12 cellular contexts compared by ENCODE assay signal in the genomic region with DNA sequence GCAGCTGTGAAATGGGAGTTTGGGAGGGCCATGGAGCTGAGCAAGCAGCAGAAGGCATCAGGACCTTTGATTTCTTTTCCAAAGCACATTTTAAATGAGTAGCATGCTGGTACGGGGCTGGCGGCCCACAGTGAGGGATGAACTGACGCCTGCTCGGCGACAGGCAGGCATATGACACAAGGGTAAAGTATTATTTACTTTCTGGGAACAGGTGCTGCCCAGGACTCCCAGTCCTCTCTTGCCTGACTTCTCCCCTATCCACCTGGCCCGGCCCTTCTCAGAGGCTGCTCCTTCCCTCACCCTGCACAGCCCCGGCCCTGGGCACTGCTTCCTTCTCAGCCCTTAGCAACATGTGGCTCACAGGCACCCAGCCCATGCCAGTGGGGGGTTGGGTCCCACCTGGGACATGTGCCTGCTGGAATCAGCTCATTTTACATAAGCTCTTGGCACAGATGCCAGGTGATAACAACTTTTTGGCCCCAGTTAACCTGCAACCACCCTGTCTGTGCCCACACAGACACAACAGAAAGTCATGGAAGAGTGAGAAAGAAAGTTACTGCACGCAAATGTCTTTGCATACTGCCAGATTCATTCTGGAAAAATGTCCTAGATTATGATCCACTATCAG.
DNase-seq lines count a peak whose midpoint lies in the region; ATAC-seq and TF ChIP-seq lines count a peak whose summit lies in the region.
"Had no signal": no experiment of that assay in that cellular context is flagged by ENCODE, and none has a peak within 500 bp of the region (broad histone marks: within the 10 kb centered on the region; RNA-seq: fewer than 3 reads in every experiment).

No MANE protein-coding gene starts in this region.

- ATAC-seq in left lung, result peak; percentile 87
- ATAC-seq in HG02610 (IDR thresholded peaks at IDR 0.05; ENCODE audit: unreplicated experiment), result no peak

- H3K4me3 ChIP-seq in SJCRH30, result peak overlapping the region; percentile 28
- H3K4me3 ChIP-seq in left lung, result no peak overlapping the region
- H3K4me3 ChIP-seq: SK-N-MC had no signal

- H3K4me1 ChIP-seq in SJCRH30 (peaks cover 41% of the 10 kb centered on the region), left lung (peaks cover 3 to 12% of the 10 kb centered on the region in 2 donors)

- H3K9me3 ChIP-seq in SJCRH30 (replicated peaks) (no peaks in the 10 kb centered on the region), left lung (no peaks in the 10 kb centered on the region)

- intact Hi-C loops in left lung (cut with DNase I), result no loop called here

- no peaks in the 10 kb centered on the region for H3K27me3 ChIP-seq in SJCRH30
- no peaks in the 10 kb centered on the region for H3K27me3 ChIP-seq in left lung

- H3K36me3 ChIP-seq in SJCRH30 (no peaks in the 10 kb centered on the region), left lung (no peaks in the 10 kb centered on the region)

- DNase-seq in NCI-H524 (lab: John Stamatoyannopoulos, UW) (peak; percentile 31 to 53), NCI-H524 treated with DMSO at 0.1 percent for 48 hours (lab: John Stamatoyannopoulos, UW) (no peak), SJCRH30 (peak; percentile 58 to 68), left lung (peak; percentile 65 to 87), ureter (ENCODE audit: low spot score) (peak; percentile 84), iPS-NIHi11 (ENCODE audit: low spot score) (no peak)
- no peak for DNase-seq in stimulated activated CD8-positive, alpha-beta memory T cell treated with anti-CD3 and anti-CD28 coated beads, Interleukin-4, amount 100 ng/mL, for 48 hours
- DNase-seq: activated CD4-positive, alpha-beta T cell treated with anti-CD3 and anti-CD28 coated beads, Interleukin-2, amount 50 U/mL, for 1 hour; activated naive CD8-positive, alpha-beta T cell treated with anti-CD3 and anti-CD28 coated beads for 36 hours; NCI-H1048 had no signal

- H3K27ac ChIP-seq in SJCRH30 (peak overlapping the region; percentile 32), left lung (no peak overlapping the region)
- H3K27ac ChIP-seq: SK-N-MC had no signal

- TF ChIP-seq CTCF in left lung (IDR thresholded peaks at IDR 0.05), result no peak

Comparison
In these comparisons a context has a peak if more than half of its experiments do, and no peak if none do; other contexts are left out.
1. DNase-seq: peak in NCI-H524 (2 of 2), SJCRH30 (2 of 2), left lung (2 of 2) and ureter (single experiment); none in NCI-H524 treated with DMSO at 0.1 percent for 48 hours (single experiment), iPS-NIHi11 (single experiment) and stimulated activated CD8-positive, alpha-beta memory T cell treated with anti-CD3 and anti-CD28 coated beads, Interleukin-4, amount 100 ng/mL, for 48 hours (single experiment).